In genomic region chr5:178532666-178533065, GRCh38 we compare ENCODE assay signal across 15 cellular contexts. TPM values are rescaled to one million over a fixed set of nuclear protein-coding genes. Genes with fewer than 3 reads are reported as not detected.
DNase-seq lines count a peak whose midpoint lies in the region; ATAC-seq and TF ChIP-seq lines count a peak whose summit lies in the region.
"Had no signal": no experiment of that assay in that cellular context is flagged by ENCODE, and none has a peak within 500 bp of the region (broad histone marks: within the 10 kb centered on the region; RNA-seq: fewer than 3 reads in every experiment).

No MANE protein-coding gene starts in this region.

- H3K27ac ChIP-seq in DND-41 (ENCODE audit: low read length), result peak overlapping the region; percentile 10; the same call in 1 of the 2 replicates

- intact Hi-C loops in posterior vena cava (cut with DNase I), result no loop called here

- H3K4me1 ChIP-seq in DND-41 (ENCODE audit: insufficient read depth, low read length), result peaks cover 19% of the 10 kb centered on the region

- no peak overlapping the region for H3K9ac ChIP-seq in DND-41 (ENCODE audit: low read depth, low read length)
- H3K9ac ChIP-seq: SK-N-SH had no signal

- H3K79me2 ChIP-seq in DND-41 (ENCODE audit: insufficient read depth, low read length), result no peaks in the 10 kb centered on the region

- no peaks in the 10 kb centered on the region for H4K20me1 ChIP-seq in DND-41 (ENCODE audit: insufficient read depth, low read length)

- in situ Hi-C loops in KBM-7 (cut with MboI; ENCODE audit: low pct_unique_long_range_greater_than_20kb, low sequenced_read_pairs), result no loop called here

- H2AFZ ChIP-seq in DND-41 (ENCODE audit: low read depth, low read length), result peak overlapping the region; percentile 19

- peak; percentile 86 for DNase-seq in DND-41
- DNase-seq in MV-4-11 (lab: John Stamatoyannopoulos, UW), result peak; percentile 83
- DNase-seq in SIG-M5 treated with dmso at 0.1 percent for 504 hours (lab: John Stamatoyannopoulos, UW; ENCODE audit: unreplicated experiment), result peak; percentile 88
- DNase-seq in posterior vena cava (ENCODE audit: low spot score), result peak; percentile 32
- no peak for DNase-seq in hepatic stellate cell (ENCODE audit: low spot score)
- no peak for DNase-seq in KBM-7
- DNase-seq: CD4-positive, alpha-beta memory T cell; NCI-H1092; NCI-H226; NCI-H748 treated with DMSO at 0.1 percent for 48 hours; PC-3; SK-N-SH; T-helper 17 cell had no signal

- no peak for TF ChIP-seq CTCF in DND-41 (IDR thresholded peaks at IDR 0.05; ENCODE audit: borderline replicate concordance, extremely low read depth, low read length, poor library complexity, severe bottlenecking)

- 0 out of 2 replicates have a peak overlapping the region, but pooled peaks have one; percentile 15 for H3K4me2 ChIP-seq in DND-41 (ENCODE audit: insufficient read depth, low read length)
- H3K4me2 ChIP-seq: SK-N-SH had no signal

- no peak overlapping the region for H3K4me3 ChIP-seq in DND-41 (ENCODE audit: low read depth in 1 of 2, low read length in 2 of 2)

- H3K27me3 ChIP-seq in DND-41 (ENCODE audit: insufficient read depth, low read length, poor library complexity), result no peaks in the 10 kb centered on the region

- ATAC-seq in DND-41 (ENCODE audit: insufficient read depth, low read depth), result peak; percentile 97
- ATAC-seq in GM19324 (IDR thresholded peaks at IDR 0.05; ENCODE audit: low FRiP score, unreplicated experiment), result no peak
- ATAC-seq: PC-3, T-helper 17 cell had no signal

- no peaks in the 10 kb centered on the region for H3K36me3 ChIP-seq in DND-41 (ENCODE audit: insufficient read depth, low read length)

- H3K9me3 ChIP-seq in DND-41 (ENCODE audit: insufficient read depth, low read length, severe bottlenecking), result no peaks in the 10 kb centered on the region
- H3K9me3 ChIP-seq: SK-N-SH had no signal

RNA-seq across cellular contexts. Expression of gene COL23A1, which starts 57.5 kb away (rescaled TPM):
- 1 to 10 TPM; 2.0 to 3.0 TPM for total RNA-seq in posterior vena cava
- total RNA-seq: LHCN-M2, PC-3, T-helper 17 cell had no signal

Comparison
In these comparisons a context has a peak if more than half of its experiments do, and no peak if none do; other contexts are left out.
1. DNase-seq: peak in DND-41 (single experiment), MV-4-11 (single experiment), SIG-M5 treated with dmso at 0.1 percent for 504 hours (single experiment) and posterior vena cava (single experiment); none in hepatic stellate cell (single experiment) and KBM-7 (single experiment).